26 cellular contexts compared by ENCODE assay signal in the genomic region with DNA sequence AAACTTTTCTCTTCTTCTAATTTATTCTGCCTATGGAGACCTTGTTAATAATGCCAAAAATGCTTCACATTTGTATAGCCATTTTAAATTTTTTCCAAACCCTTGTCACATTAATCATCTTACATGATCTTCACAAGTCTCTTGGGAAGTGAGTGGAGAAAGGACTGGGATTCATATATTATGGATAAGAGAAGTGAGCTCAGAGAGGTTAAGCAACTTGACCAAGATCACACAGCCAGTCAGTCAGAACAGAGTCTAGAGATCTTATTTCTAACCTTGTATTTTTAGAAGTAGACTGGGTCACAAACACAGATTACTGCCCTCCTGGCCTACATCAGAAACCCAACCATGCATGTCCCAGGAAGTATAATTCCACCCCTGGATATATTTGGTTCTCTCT.
"Had no signal": no experiment of that assay in that cellular context is flagged by ENCODE, and none has a peak within 500 bp of the region (broad histone marks: within the 10 kb centered on the region; RNA-seq: fewer than 3 reads in every experiment).

No MANE protein-coding gene starts in this region.

- ATAC-seq: left colon; left lung; lower lobe of right lung; naive thymus-derived CD8-positive, alpha-beta T cell; pancreas; right cardiac atrium; sciatic nerve; stimulated activated effector memory CD8-positive, alpha-beta T cell treated with anti-CD3 and anti-CD28 coated beads, Interleukin-12 subunit alpha, Interleukin-12 subunit beta, amount 100 ng/mL, for 72 hours had no signal

- H3K9me3 ChIP-seq: left lung, lower lobe of right lung, pancreas, prostate gland, suprapubic skin, thoracic aorta had no signal

- DNase-seq: hippocampal formation; left colon; left lung; lower lobe of right lung; mesendoderm; naive thymus-derived CD8-positive, alpha-beta T cell; nucleus accumbens; pancreas; posterior cingulate gyrus; retina; right cardiac atrium; small intestine; spleen; stimulated activated CD4-positive, alpha-beta T cell treated with anti-CD3 and anti-CD28 coated beads, Interleukin-4, amount 100 ng/mL, for 24 hours; stimulated activated naive CD4-positive, alpha-beta T cell had no signal

- H3K4me3 ChIP-seq: left lung, lower lobe of right lung, pancreas, prostate gland, spleen, suprapubic skin, thoracic aorta, tibial nerve had no signal

- H3K27me3 ChIP-seq: left lung, pancreas, spleen, suprapubic skin, tibial nerve had no signal

- H3K36me3 Mint-ChIP-seq: mesothelial cell of epicardium; naive thymus-derived CD8-positive, alpha-beta T cell; stimulated activated effector memory CD8-positive, alpha-beta T cell treated with anti-CD3 and anti-CD28 coated beads, Interleukin-12 subunit alpha, Interleukin-12 subunit beta, amount 100 ng/mL, for 72 hours; type B pancreatic cell had no signal

- H3K4me1 Mint-ChIP-seq: mesothelial cell of epicardium; naive thymus-derived CD8-positive, alpha-beta T cell; neural crest cell; stimulated activated effector memory CD8-positive, alpha-beta T cell treated with anti-CD3 and anti-CD28 coated beads, Interleukin-12 subunit alpha, Interleukin-12 subunit beta, amount 100 ng/mL, for 72 hours had no signal

- H3K27ac Mint-ChIP-seq: mesothelial cell of epicardium; naive thymus-derived CD8-positive, alpha-beta T cell; nephron; stimulated activated effector memory CD8-positive, alpha-beta T cell treated with anti-CD3 and anti-CD28 coated beads, Interleukin-12 subunit alpha, Interleukin-12 subunit beta, amount 100 ng/mL, for 72 hours; stimulated activated naive CD8-positive, alpha-beta T cell treated with anti-CD3 and anti-CD28 coated beads, Interleukin-15, Interleukin-2, amounts not matched to agents 100 ng/mL and 50 ng/mL, for 24 hours; type B pancreatic cell had no signal

- H3K4me1 ChIP-seq: left lung, lower lobe of right lung, pancreas, prostate gland, spleen, suprapubic skin, tibial nerve had no signal

- H3K27ac ChIP-seq: left lung, lower lobe of right lung, pancreas, prostate gland, suprapubic skin, thoracic aorta, tibial nerve had no signal

- H3K9me3 Mint-ChIP-seq: stimulated activated effector memory CD8-positive, alpha-beta T cell treated with anti-CD3 and anti-CD28 coated beads, Interleukin-12 subunit alpha, Interleukin-12 subunit beta, amount 100 ng/mL, for 72 hours; stimulated activated naive CD8-positive, alpha-beta T cell treated with anti-CD3 and anti-CD28 coated beads, Interleukin-15, Interleukin-2, amounts not matched to agents 100 ng/mL and 50 ng/mL, for 24 hours; type B pancreatic cell had no signal

- H3K36me3 ChIP-seq: left lung, lower lobe of right lung, pancreas, prostate gland, spleen, suprapubic skin, thoracic aorta, tibial nerve had no signal

- H3K4me3 Mint-ChIP-seq: mesothelial cell of epicardium; naive thymus-derived CD8-positive, alpha-beta T cell; nephron; neural crest cell; stimulated activated effector memory CD8-positive, alpha-beta T cell treated with anti-CD3 and anti-CD28 coated beads, Interleukin-12 subunit alpha, Interleukin-12 subunit beta, amount 100 ng/mL, for 72 hours; stimulated activated naive CD8-positive, alpha-beta T cell treated with anti-CD3 and anti-CD28 coated beads, Interleukin-15, Interleukin-2, amounts not matched to agents 100 ng/mL and 50 ng/mL, for 24 hours; type B pancreatic cell had no signal
